22 cellular contexts compared by ENCODE assay signal in genomic region chr2:215425021-215425782, GRCh38. TPM values are rescaled to one million over a fixed set of nuclear protein-coding genes. Genes with fewer than 3 reads are reported as not detected.
DNase-seq lines count a peak whose midpoint lies in the region; ATAC-seq and TF ChIP-seq lines count a peak whose summit lies in the region.
"Had no signal": no experiment of that assay in that cellular context is flagged by ENCODE, and none has a peak within 500 bp of the region (broad histone marks: within the 10 kb centered on the region; RNA-seq: fewer than 3 reads in every experiment).

No MANE protein-coding gene starts in this region.

- peak overlapping the region in 3 of 4 donors; percentile 34 to 64 (median 48) for H3K27ac ChIP-seq in gastroesophageal sphincter
- H3K27ac ChIP-seq in transverse colon, result peak overlapping the region in 1 of 4 donors; percentile 4
- H3K27ac ChIP-seq: colonic mucosa had no signal

- intact Hi-C loops in sciatic nerve (cut with DNase I) (no loop called here), transverse colon (cut with DNase I; ENCODE audit: low total_unique reads) (no loop called here)

- no peak for TF ChIP-seq EP300 in gastroesophageal sphincter (IDR thresholded peaks at IDR 0.05)
- no peak for TF ChIP-seq EP300 in transverse colon (IDR thresholded peaks at IDR 0.05; ENCODE audit: low read depth)

- H3K36me3 ChIP-seq in gastroesophageal sphincter (peaks cover 16 to 97% of the 10 kb centered on the region in 2 donors), transverse colon (peaks cover 0 to 7% (median 3%) of the 10 kb centered on the region in 4 donors)
- H3K36me3 ChIP-seq: colonic mucosa had no signal

- ATAC-seq in gastroesophageal sphincter (no peak), sciatic nerve (peak; percentile 37), GM18520 (IDR thresholded peaks at IDR 0.05; ENCODE audit: unreplicated experiment) (no peak)
- ATAC-seq: Right ventricle myocardium inferior had no signal

- WGBS in gastroesophageal sphincter (ENCODE audit: low coverage in 1 of 2), 2 donors, result 80 to 81% methylated on average over 7 to 9 of the region's 11 CpGs
- WGBS in transverse colon (ENCODE audit: low coverage in 1 of 2), 2 donors, result 83 to 85% methylated on average over 1 to 11 of the region's 11 CpGs

- H3K4me3 ChIP-seq in astrocyte of the spinal cord (ENCODE audit: low read depth, low read length) (no peak overlapping the region), gastroesophageal sphincter (no peak overlapping the region), transverse colon (no peak overlapping the region)
- H3K4me3 ChIP-seq: colonic mucosa, lung had no signal

- TF ChIP-seq CTCF in astrocyte of the spinal cord (IDR thresholded peaks at IDR 0.05; ENCODE audit: low read depth, low read length) (no peak), gastroesophageal sphincter (IDR thresholded peaks at IDR 0.05) (no peak), transverse colon (IDR thresholded peaks at IDR 0.05) (no peak)

- no peaks in the 10 kb centered on the region for H3K27me3 ChIP-seq in gastroesophageal sphincter
- H3K27me3 ChIP-seq in transverse colon, result no peaks in the 10 kb centered on the region
- H3K27me3 ChIP-seq: ascending aorta, colonic mucosa had no signal

- DNase-seq in EH (ENCODE audit: low read depth), result peak; percentile 34
- DNase-seq in astrocyte of the spinal cord (ENCODE audit: low read depth, low spot score), result peak; percentile 72
- DNase-seq in sciatic nerve (ENCODE audit: low spot score), result no peak
- no peak for DNase-seq in NCI-H446 (lab: John Stamatoyannopoulos, UW)
- no peak for DNase-seq in midbrain (lab: John Stamatoyannopoulos, UW)
- no peak for DNase-seq in transverse colon
- DNase-seq: activated CD4-positive, alpha-beta T cell treated with anti-CD3 and anti-CD28 coated beads, Interleukin-2, amount 50 U/mL, for 4 hours; activated naive CD4-positive, alpha-beta T cell; colonic mucosa; head of caudate nucleus; immature natural killer cell; KBM-7; naive B cell; NCI-H2107; NCI-H524; posterior cingulate gyrus; stimulated activated naive CD4-positive, alpha-beta T cell had no signal

- in situ Hi-C loops in astrocyte of the spinal cord (cut with HindIII; ENCODE audit: low sequenced_read_pairs), result no loop called here
- in situ Hi-C loops in transverse colon (cut with MboI; ENCODE audit: low pct_ligation_motif_present in 1 of 4, low pct_unique_long_range_greater_than_20kb in 1 of 4, low sequenced_read_pairs in 3 of 4), result no loop called here

- H3K4me1 ChIP-seq in gastroesophageal sphincter, result peaks cover 0 to 91% (median 6%) of the 10 kb centered on the region in 3 donors
- H3K4me1 ChIP-seq in transverse colon, result no peaks in the 10 kb centered on the region
- H3K4me1 ChIP-seq: colonic mucosa had no signal

- no peaks in the 10 kb centered on the region for H3K9me3 ChIP-seq in gastroesophageal sphincter
- H3K9me3 ChIP-seq in transverse colon, result no peaks in the 10 kb centered on the region
- H3K9me3 ChIP-seq: ascending aorta, colonic mucosa had no signal

- TF ChIP-seq POLR2A in gastroesophageal sphincter (IDR thresholded peaks at IDR 0.05), result no peak
- no peak for TF ChIP-seq POLR2A in transverse colon (IDR thresholded peaks at IDR 0.05)

RNA-seq across cellular contexts. Expression of gene FN1, which starts 10.7 kb away (rescaled TPM):
- total RNA-seq in gastroesophageal sphincter (1,000 to 10,000 TPM; 1,699 to 4,986 (median 1,920) TPM), sciatic nerve (986 TPM), transverse colon (100 to 1,000 TPM; 169 to 686 (median 215) TPM)

Comparison
In these comparisons a context has a peak if more than half of its experiments do, and no peak if none do; other contexts are left out.
1. DNase-seq: peak in EH (single experiment) and astrocyte of the spinal cord (single experiment); none in sciatic nerve (single experiment), NCI-H446 (0 of 2), midbrain (single experiment) and transverse colon (single experiment).